Comparison of ENCODE assay signal across 1 cellular context in the genomic region with DNA sequence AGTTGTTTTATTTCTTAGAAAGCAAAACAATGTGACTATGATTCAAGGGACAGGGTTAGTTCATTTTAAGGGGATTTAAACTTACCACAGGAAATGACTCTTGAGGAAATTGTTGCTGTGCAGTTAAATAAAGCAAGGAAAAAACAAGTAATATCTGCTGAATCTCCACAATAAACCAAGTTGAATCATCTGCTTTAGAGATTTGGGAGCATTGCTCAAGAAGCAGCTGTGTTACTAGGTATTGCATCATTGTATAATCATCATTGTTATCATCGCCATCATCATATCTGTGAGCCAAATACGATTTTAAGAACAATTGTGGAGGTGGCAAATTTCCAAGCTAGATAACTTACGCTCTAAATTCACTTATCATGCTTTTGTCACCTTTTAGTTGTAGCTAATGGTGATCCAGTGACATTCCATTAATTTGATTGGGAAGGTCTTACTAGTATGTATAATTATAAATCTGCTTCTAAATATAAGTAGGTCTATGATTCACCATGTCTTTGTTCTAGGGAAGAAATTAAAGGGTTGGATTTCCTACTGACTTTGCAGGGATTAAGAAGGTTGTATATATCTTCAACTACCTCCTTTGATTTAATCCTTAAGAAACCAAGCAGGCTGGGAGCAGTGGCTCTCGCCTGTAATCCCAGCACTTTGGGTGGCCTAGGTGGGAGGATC.
TF ChIP-seq lines count a peak whose summit lies in the region.

No MANE protein-coding gene starts in this region.

TF ChIP-seq in HCT116, 20 proteins besides CTCF, POLR2A, EP300 and RAD21 (continued from another document):
- TF ChIP-seq EZH2phosphoT487 (IDR thresholded peaks at IDR 0.05; ENCODE audit: borderline replicate concordance) (no peak), ZFX (IDR thresholded peaks at IDR 0.05) (no peak), EZH2 (IDR thresholded peaks at IDR 0.05) (no peak), SP1 (IDR thresholded peaks at IDR 0.05; ENCODE audit: low read depth) (peak; percentile 85), ZNF274 (IDR thresholded peaks at IDR 0.05; ENCODE audit: low read depth, low read length) (no peak), CBX3 (IDR thresholded peaks at IDR 0.05; ENCODE audit: low read depth) (peak; percentile 76; the same call in 1 of the 2 replicates), POLR2AphosphoS5 (IDR thresholded peaks at IDR 0.05; ENCODE audit: low read depth, low read length) (peak; percentile 48; the same call in 1 of the 2 replicates), EGR1 (IDR thresholded peaks at IDR 0.05; ENCODE audit: low read depth) (0 out of 2 replicates have a peak, but pooled peaks have one; percentile 24), CEBPB (IDR thresholded peaks at IDR 0.05; ENCODE audit: low read depth) (peak; percentile 99)
- TF ChIP-seq, protein P1, sequence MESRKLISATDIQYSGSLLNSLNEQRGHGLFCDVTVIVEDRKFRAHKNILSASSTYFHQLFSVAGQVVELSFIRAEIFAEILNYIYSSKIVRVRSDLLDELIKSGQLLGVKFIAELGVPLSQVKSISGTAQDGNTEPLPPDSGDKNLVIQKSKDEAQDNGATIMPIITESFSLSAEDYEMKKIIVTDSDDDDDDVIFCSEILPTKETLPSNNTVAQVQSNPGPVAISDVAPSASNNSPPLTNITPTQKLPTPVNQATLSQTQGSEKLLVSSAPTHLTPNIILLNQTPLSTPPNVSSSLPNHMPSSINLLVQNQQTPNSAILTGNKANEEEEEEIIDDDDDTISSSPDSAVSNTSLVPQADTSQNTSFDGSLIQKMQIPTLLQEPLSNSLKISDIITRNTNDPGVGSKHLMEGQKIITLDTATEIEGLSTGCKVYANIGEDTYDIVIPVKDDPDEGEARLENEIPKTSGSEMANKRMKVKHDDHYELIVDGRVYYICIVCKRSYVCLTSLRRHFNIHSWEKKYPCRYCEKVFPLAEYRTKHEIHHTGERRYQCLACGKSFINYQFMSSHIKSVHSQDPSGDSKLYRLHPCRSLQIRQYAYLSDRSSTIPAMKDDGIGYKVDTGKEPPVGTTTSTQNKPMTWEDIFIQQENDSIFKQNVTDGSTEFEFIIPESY (IDR thresholded peaks at IDR 0.05; ENCODE audit: extremely low read depth, insufficient replicate concordance, low read length): no peak
- TF ChIP-seq, protein P2, sequence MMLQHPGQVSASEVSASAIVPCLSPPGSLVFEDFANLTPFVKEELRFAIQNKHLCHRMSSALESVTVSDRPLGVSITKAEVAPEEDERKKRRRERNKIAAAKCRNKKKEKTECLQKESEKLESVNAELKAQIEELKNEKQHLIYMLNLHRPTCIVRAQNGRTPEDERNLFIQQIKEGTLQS (IDR thresholded peaks at IDR 0.05): peak; percentile 86
- TF ChIP-seq, protein P3, sequence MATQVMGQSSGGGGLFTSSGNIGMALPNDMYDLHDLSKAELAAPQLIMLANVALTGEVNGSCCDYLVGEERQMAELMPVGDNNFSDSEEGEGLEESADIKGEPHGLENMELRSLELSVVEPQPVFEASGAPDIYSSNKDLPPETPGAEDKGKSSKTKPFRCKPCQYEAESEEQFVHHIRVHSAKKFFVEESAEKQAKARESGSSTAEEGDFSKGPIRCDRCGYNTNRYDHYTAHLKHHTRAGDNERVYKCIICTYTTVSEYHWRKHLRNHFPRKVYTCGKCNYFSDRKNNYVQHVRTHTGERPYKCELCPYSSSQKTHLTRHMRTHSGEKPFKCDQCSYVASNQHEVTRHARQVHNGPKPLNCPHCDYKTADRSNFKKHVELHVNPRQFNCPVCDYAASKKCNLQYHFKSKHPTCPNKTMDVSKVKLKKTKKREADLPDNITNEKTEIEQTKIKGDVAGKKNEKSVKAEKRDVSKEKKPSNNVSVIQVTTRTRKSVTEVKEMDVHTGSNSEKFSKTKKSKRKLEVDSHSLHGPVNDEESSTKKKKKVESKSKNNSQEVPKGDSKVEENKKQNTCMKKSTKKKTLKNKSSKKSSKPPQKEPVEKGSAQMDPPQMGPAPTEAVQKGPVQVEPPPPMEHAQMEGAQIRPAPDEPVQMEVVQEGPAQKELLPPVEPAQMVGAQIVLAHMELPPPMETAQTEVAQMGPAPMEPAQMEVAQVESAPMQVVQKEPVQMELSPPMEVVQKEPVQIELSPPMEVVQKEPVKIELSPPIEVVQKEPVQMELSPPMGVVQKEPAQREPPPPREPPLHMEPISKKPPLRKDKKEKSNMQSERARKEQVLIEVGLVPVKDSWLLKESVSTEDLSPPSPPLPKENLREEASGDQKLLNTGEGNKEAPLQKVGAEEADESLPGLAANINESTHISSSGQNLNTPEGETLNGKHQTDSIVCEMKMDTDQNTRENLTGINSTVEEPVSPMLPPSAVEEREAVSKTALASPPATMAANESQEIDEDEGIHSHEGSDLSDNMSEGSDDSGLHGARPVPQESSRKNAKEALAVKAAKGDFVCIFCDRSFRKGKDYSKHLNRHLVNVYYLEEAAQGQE (IDR thresholded peaks at IDR 0.05; ENCODE audit: low read depth): no peak
